Comparison of ENCODE assay signal across 1 cellular context in genomic region chr12:10178766-10179165, GRCh38.
TF ChIP-seq lines count a peak whose summit lies in the region.

Gene TMEM52B (plus strand): TSS chr12:10179032. CDS start chr12:10179575, 543 bp downstream.

TF ChIP-seq in GM23338, 12 proteins besides CTCF, POLR2A, EP300 and RAD21:
- TF ChIP-seq ZNF462 (CRISPR knock-in tag; IDR thresholded peaks at IDR 0.05) (no peak), REST (IDR thresholded peaks at IDR 0.05; ENCODE audit: unreplicated experiment) (no peak), ZNF331 (CRISPR knock-in tag; IDR thresholded peaks at IDR 0.05; ENCODE audit: low read depth) (no peak), ETS1 (IDR thresholded peaks at IDR 0.05) (no peak), STAT1 (IDR thresholded peaks at IDR 0.05; ENCODE audit: unreplicated experiment) (no peak), POLR2AphosphoS5 (IDR thresholded peaks at IDR 0.05; ENCODE audit: low read depth) (no peak), ZNF114 (CRISPR knock-in tag; IDR thresholded peaks at IDR 0.05) (no peak), JUNB (IDR thresholded peaks at IDR 0.05; ENCODE audit: unreplicated experiment) (no peak), EZH2 (IDR thresholded peaks at IDR 0.05; ENCODE audit: low read depth, unreplicated experiment) (no peak), NANOG (IDR thresholded peaks at IDR 0.05; ENCODE audit: borderline replicate concordance) (no peak), CREB1 (CRISPR knock-in tag; IDR thresholded peaks at IDR 0.05; ENCODE audit: low read depth) (no peak), EZH2phosphoT487 (IDR thresholded peaks at IDR 0.05; ENCODE audit: unreplicated experiment) (no peak)
TF ChIP-seq in GM23338: peak in this region for 0.
